In the genomic region with DNA sequence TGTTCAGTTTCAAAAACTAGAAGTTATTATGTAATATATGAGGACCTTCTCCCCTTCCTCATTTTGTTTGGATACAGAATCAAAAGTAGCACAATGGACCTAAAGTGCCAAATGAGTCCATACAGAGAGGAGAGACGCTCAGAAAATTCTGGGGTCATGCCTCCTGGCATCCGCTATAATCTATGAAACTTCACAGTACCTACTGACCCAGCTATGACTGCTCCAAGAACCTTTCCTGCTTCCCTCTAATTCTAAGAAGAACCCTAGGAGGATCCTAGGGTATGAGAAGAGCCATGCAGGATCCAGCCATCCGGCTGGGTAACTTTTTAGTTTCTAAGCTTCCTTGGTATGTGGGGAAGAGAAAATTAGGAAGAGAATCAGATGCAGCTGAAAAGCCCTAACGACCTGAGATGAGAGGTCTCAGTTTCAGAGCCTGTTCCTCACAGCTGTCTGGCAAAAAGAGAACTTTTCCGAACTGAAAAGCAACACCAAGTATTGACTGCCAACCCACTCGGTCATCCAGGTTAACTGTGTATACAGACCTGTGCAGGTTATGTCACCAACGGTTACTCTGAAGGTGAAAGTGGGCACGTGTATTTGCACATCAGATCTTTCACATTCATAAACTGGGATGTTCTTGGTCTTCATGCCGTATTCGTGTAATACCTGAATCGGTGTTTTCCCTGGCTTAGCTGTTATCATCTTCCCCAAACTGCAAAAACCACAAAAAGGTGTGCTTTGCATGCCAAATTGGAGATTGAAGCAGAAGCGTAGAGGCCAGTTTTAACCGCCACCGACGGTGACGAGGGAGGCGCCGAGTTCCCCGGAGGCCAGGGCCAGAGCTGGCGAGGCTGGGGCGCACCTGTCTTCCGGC, we compare ENCODE assay signal across 8 cellular contexts. TPM values are rescaled to one million over a fixed set of nuclear protein-coding genes. Genes with fewer than 3 reads are reported as not detected.
DNase-seq lines count a peak whose midpoint lies in the region; ATAC-seq and TF ChIP-seq lines count a peak whose summit lies in the region.

No MANE protein-coding gene starts in this region.

- peaks cover 22 to 32% of the 10 kb centered on the region in 2 experiments for H3K36me3 ChIP-seq in SK-N-SH (replicated peaks in 1 of 2; ENCODE audit: control insufficient read depth in 1 of 2, insufficient read depth in 2 of 2, low read length in 1 of 2)
- H3K36me3 ChIP-seq in IMR-90 (ENCODE audit: control insufficient read depth, insufficient read depth, low read length), result peaks cover 16% of the 10 kb centered on the region
- H3K36me3 ChIP-seq in liver (ENCODE audit: control insufficient read depth in 4 of 4, insufficient read depth in 3 of 4, low read depth in 1 of 4, low read length in 3 of 4), result peaks cover 0 to 20% (median 18%) of the 10 kb centered on the region in 4 donors
- H3K36me3 ChIP-seq in testis (ENCODE audit: low read depth, missing control alignments), result no peaks in the 10 kb centered on the region

- no peaks in the 10 kb centered on the region for H3K9me3 ChIP-seq in SK-N-SH
- no peaks in the 10 kb centered on the region for H3K9me3 ChIP-seq in IMR-90 (ENCODE audit: control insufficient read depth, insufficient read depth, low read length)
- no peaks in the 10 kb centered on the region for H3K9me3 ChIP-seq in liver (ENCODE audit: control insufficient read depth in 4 of 4, low read length in 3 of 4)
- H3K9me3 ChIP-seq in testis, result no peaks in the 10 kb centered on the region

- peaks cover 54% of the 10 kb centered on the region for H3K79me2 ChIP-seq in SK-N-SH (ENCODE audit: insufficient read depth)

- peak overlapping the region; percentile 99 for H3K4me2 ChIP-seq in SK-N-SH
- peak overlapping the region; percentile 98 for H3K4me2 ChIP-seq in IMR-90 (ENCODE audit: low read depth, low read length)

- TF ChIP-seq CTCF in SK-N-SH (IDR thresholded peaks at IDR 0.05), result no peak
- no peak for TF ChIP-seq CTCF in IMR-90 (conservative IDR thresholded peaks at IDR 0.05; ENCODE audit: low read depth, low read length)
- TF ChIP-seq CTCF in liver (IDR thresholded peaks at IDR 0.05; ENCODE audit: low read depth, low read length, missing input control), result no peak
- TF ChIP-seq CTCF in testis (IDR thresholded peaks at IDR 0.05), result no peak

- in situ Hi-C loops in IMR-90 (cut with MboI; ENCODE audit: low sequenced_read_pairs), result no loop called here

- no peak overlapping the region for H4K5ac ChIP-seq in IMR-90 (ENCODE audit: low read depth, low read length)

- peak overlapping the region; percentile 49; the same call in 1 of the 2 replicates for H3K56ac ChIP-seq in IMR-90 (ENCODE audit: extremely low read depth, insufficient read depth, low read length)

- peak overlapping the region; percentile 6; the same call in 1 of the 2 replicates for H2AK5ac ChIP-seq in IMR-90 (ENCODE audit: low read depth, low read length)

- CTCF ChIA-PET in SK-N-SH (lab: Yijun Ruan, JAX) (interaction anchor here (4.0 kb wide), 1 partner anchor 35 kb away, joined by 22 read pairs; no protein-coding TSS in a partner anchor), IMR-90 (lab: Yijun Ruan, JAX) (no interaction called here)

- H3K4me3 ChIP-seq in SK-N-SH (ENCODE audit: low read depth in 2 of 2, low read length in 1 of 2) (peak overlapping the region; percentile 97 to 100), IMR-90 (ENCODE audit: insufficient read depth, low read depth, low read length) (peak overlapping the region; percentile 86), liver (ENCODE audit: low read depth in 1 of 3, low read length in 3 of 3) (peak overlapping the region; percentile 70 to 90 (median 81)), testis (peak overlapping the region; percentile 76 to 89)

- peak overlapping the region; percentile 66 for H2AK9ac ChIP-seq in IMR-90 (replicated peaks; ENCODE audit: low read depth, low read length, poor library complexity)

- no peak overlapping the region for H2BK20ac ChIP-seq in IMR-90 (ENCODE audit: low read depth, low read length)

- H3K9ac ChIP-seq in SK-N-SH (peak overlapping the region; percentile 96), IMR-90 (ENCODE audit: low read depth, low read length) (peak overlapping the region; percentile 91), liver (ENCODE audit: low read depth in 1 of 2, low read length in 2 of 2) (peak overlapping the region; percentile 48 to 90)

- no peak overlapping the region for H2BK15ac ChIP-seq in IMR-90 (ENCODE audit: low read depth, low read length)

- H3F3A ChIP-seq in SK-N-SH (replicated peaks; ENCODE audit: insufficient read depth), result peaks cover 4% of the 10 kb centered on the region

- H3K4me1 ChIP-seq in SK-N-SH (ENCODE audit: control insufficient read depth in 1 of 2, insufficient read depth in 2 of 2, low read depth in 1 of 2, low read length in 1 of 2), result peaks cover 0 to 22% of the 10 kb centered on the region in 2 experiments; a peak in 2 of 4 replicates
- H3K4me1 ChIP-seq in IMR-90 (ENCODE audit: control insufficient read depth, insufficient read depth, low read length), result peaks cover 6% of the 10 kb centered on the region
- H3K4me1 ChIP-seq in liver (ENCODE audit: control insufficient read depth in 4 of 4, insufficient read depth in 4 of 4, low read length in 3 of 4), result peaks cover 2 to 27% (median 20%) of the 10 kb centered on the region in 4 donors
- H3K4me1 ChIP-seq in testis, result peaks cover 6% of the 10 kb centered on the region

- TF ChIP-seq RAD21 in SK-N-SH (IDR thresholded peaks at IDR 0.05; ENCODE audit: low read length) (no peak), IMR-90 (IDR thresholded peaks at IDR 0.05; ENCODE audit: low read length) (no peak), liver (IDR thresholded peaks at IDR 0.05) (peak; percentile 2 to 19)

- no peak overlapping the region for H2BK120ac ChIP-seq in IMR-90 (ENCODE audit: low read depth, low read length)

- no peak overlapping the region for H3K18ac ChIP-seq in IMR-90 (ENCODE audit: low read depth, low read length)

- H3K27me3 ChIP-seq in SK-N-SH (ENCODE audit: insufficient read depth) (no peaks in the 10 kb centered on the region), IMR-90 (ENCODE audit: control insufficient read depth, insufficient read depth, low read length) (no peaks in the 10 kb centered on the region), liver (ENCODE audit: control insufficient read depth in 4 of 4, insufficient read depth in 4 of 4, low read length in 3 of 4) (no peaks in the 10 kb centered on the region), testis (no peaks in the 10 kb centered on the region)

- no TSS peak for BruUV-seq in IMR-90 (replicated peaks; lab: Mats Ljungman, UMichigan)

- no peaks in the 10 kb centered on the region for H3K9me2 ChIP-seq in SK-N-SH

- peak overlapping the region; percentile 96 for H3K23ac ChIP-seq in IMR-90 (ENCODE audit: low read depth, low read length)

- peaks cover 21 to 34% of the 10 kb centered on the region in 2 experiments for H3K79me1 ChIP-seq in IMR-90 (ENCODE audit: low read depth in 1 of 2, low read length in 2 of 2)

- H3K14ac ChIP-seq in IMR-90 (replicated peaks; ENCODE audit: low read depth, low read length), result peak overlapping the region; percentile 84

- dilution Hi-C loops in IMR-90 (cut with HindIII; ENCODE audit: low sequenced_read_pairs, unreplicated experiment), result no loop called here

- H3K9me1 ChIP-seq in IMR-90 (ENCODE audit: insufficient read depth, low read length), result 0 out of 2 replicates have a peak, but pooled peaks cover 2% of the 10 kb centered on the region

- intact Hi-C loops in IMR-90 (cut with micrococcal nuclease) (loop anchor here (1.0 kb wide), 1 partner anchor 14 kb away; no protein-coding TSS in a partner anchor), testis (cut with DNase I; ENCODE audit: low total_unique reads) (no loop called here), posterior vena cava (cut with DNase I) (no loop called here)

- H3K27ac ChIP-seq in SK-N-SH (ENCODE audit: low read depth in 2 of 2, low read length in 1 of 2), result peak overlapping the region; percentile 91 to 98; a peak in 3 of 4 replicates
- H3K27ac ChIP-seq in IMR-90 (ENCODE audit: insufficient read depth, low read length), result peak overlapping the region; percentile 59
- peak overlapping the region; percentile 99 to 100 for H3K27ac ChIP-seq in liver (ENCODE audit: low read depth in 1 of 2, low read length in 2 of 2)
- H3K27ac ChIP-seq in testis, result peak overlapping the region; percentile 94 to 99

- H2AFZ ChIP-seq in SK-N-SH (ENCODE audit: low read depth), result peak overlapping the region; percentile 64
- H2AFZ ChIP-seq in IMR-90 (replicated peaks; ENCODE audit: low read length, poor library complexity), result peak overlapping the region; percentile 98

- no peak for TF ChIP-seq EP300 in SK-N-SH (IDR thresholded peaks at IDR 0.05; ENCODE audit: borderline replicate concordance in 1 of 2, low read depth in 1 of 2, low read length in 1 of 2)

- no peak overlapping the region for H4K91ac ChIP-seq in IMR-90 (ENCODE audit: insufficient read depth, low read depth, low read length)

- TF ChIP-seq POLR2A in IMR-90 (IDR thresholded peaks at IDR 0.05; ENCODE audit: low read depth, low read length) (no peak), testis (IDR thresholded peaks at IDR 0.05) (no peak)

- no peak for ATAC-seq in SK-N-SH treated with all-trans-retinoic acid at 6 μM for 48 hours
- ATAC-seq in GM21619 (IDR thresholded peaks at IDR 0.05; ENCODE audit: unreplicated experiment), result peak; percentile 44
- ATAC-seq in IMR-90 (ENCODE audit: low read depth), result no peak

- no peak overlapping the region for H2BK5ac ChIP-seq in IMR-90 (ENCODE audit: low read depth, low read length, poor library complexity, severe bottlenecking)

- H4K8ac ChIP-seq in IMR-90 (ENCODE audit: low read depth in 2 of 2, low read length in 2 of 2), result peak overlapping the region in 1 of 2 experiments; percentile 20; a peak in 1 of 4 replicates

- DNase-seq in SK-N-SH (no peak), IMR-90 (peak; percentile 11), astrocyte of the hippocampus (ENCODE audit: low read depth, low spot score) (peak; percentile 25), testis (no peak), posterior vena cava (ENCODE audit: low spot score) (no peak)

- POLR2A ChIA-PET in SK-N-SH (lab: Yijun Ruan, JAX), result interaction anchor here (1.2 to 1.8 kb wide), 2 partner anchors 29 to 36 kb away, joined by 4 to 8 read pairs; no protein-coding TSS in a partner anchor
- POLR2A ChIA-PET in IMR-90 (lab: Charles Lee; ENCODE audit: unreplicated experiment), result no interaction called here

- H4K20me1 ChIP-seq in SK-N-SH (ENCODE audit: insufficient read depth), result peaks cover 21% of the 10 kb centered on the region
- peaks cover 9% of the 10 kb centered on the region; the same call in 1 of the 2 replicates for H4K20me1 ChIP-seq in IMR-90 (ENCODE audit: insufficient read depth, low read length)

- H3K4ac ChIP-seq in IMR-90 (ENCODE audit: low read depth, low read length), result peak overlapping the region; percentile 37; the same call in 1 of the 2 replicates

- WGBS in SK-N-SH (ENCODE audit: low lambda C conversion rate), result 7% methylated on average over 17 of the region's 22 CpGs
- 30% methylated on average over 2 of the region's 22 CpGs; no CpG with 5 or more reads in 1 of the 2 experiments for WGBS in IMR-90 (ENCODE audit: extremely low coverage in 2 of 2, insufficient read length in 1 of 2), 2 experiments
- 2% methylated on average over 22 of the region's 22 CpGs for WGBS in liver
- 2 to 5% methylated on average over 22 of the region's 22 CpGs for WGBS in testis, 2 donors

RNA-seq across cellular contexts. Expression of a gene that starts 1.0 kb away (rescaled TPM):
- polyA plus RNA-seq in SK-N-SH (2012; rRNA removed) (35.7 and 44.3 TPM in 2 replicates), IMR-90 (2012; rRNA removed) (39.5 and 41.7 TPM in 2 replicates), liver (10 to 100 TPM in 1 of 2 donors, 1 to 10 TPM in 1; 8.3 to 13.9 TPM), testis (ENCODE audit: insufficient read depth, low read depth, low replicate concordance) (103 TPM)
- polyA plus RNA-seq in SK-N-SH (2012; cell fraction: cytosol; rRNA removed), result 42.6 and 44.6 TPM in 2 replicates
- polyA plus RNA-seq in SK-N-SH (2012; cell fraction: nucleus; rRNA removed), result 38.9 and 48.6 TPM in 2 replicates
- total RNA-seq in IMR-90 (2012; rRNA removed) (53.6 and 55.5 TPM in 2 replicates), liver (10 to 100 TPM; 12.8 to 28.1 TPM), testis (100 to 1,000 TPM in 1 of 2 donors, 10 to 100 TPM in 1; 87.5 to 108 TPM), posterior vena cava (10 to 100 TPM; 51.0 to 58.9 TPM)
- 9.7 and 29.0 TPM in 2 replicates for polyA plus RNA-seq in IMR-90 (2012; cell fraction: cytosol; rRNA removed)
- 29.1 and 41.4 TPM in 2 replicates for polyA plus RNA-seq in IMR-90 (2012; cell fraction: nucleus; rRNA removed; ENCODE audit: low replicate concordance)

RNA-seq across cellular contexts. Expression of a gene that starts 1.2 kb away (rescaled TPM):
- polyA plus RNA-seq in SK-N-SH (2012; rRNA removed), result 5.3 and 10.8 TPM in 2 replicates
- 1.8 TPM in 2 replicates for polyA plus RNA-seq in SK-N-SH (2012; cell fraction: cytosol; rRNA removed)
- 21.4 and 54.0 TPM in 2 replicates for polyA plus RNA-seq in SK-N-SH (2012; cell fraction: nucleus; rRNA removed)
- 0.28 and 0.72 TPM in 2 replicates for total RNA-seq in IMR-90 (2012; rRNA removed)
- polyA plus RNA-seq in IMR-90 (2012; rRNA removed), result 1.9 and 2.4 TPM in 2 replicates
- polyA plus RNA-seq in IMR-90 (2012; cell fraction: cytosol; rRNA removed), result 0.04 and 0.09 TPM in 2 replicates
- 2.8 and 24.7 TPM in 2 replicates for polyA plus RNA-seq in IMR-90 (2012; cell fraction: nucleus; rRNA removed; ENCODE audit: low replicate concordance)
- 1 to 10 TPM in 1 of 2 donors, under 1 TPM in 1; 0.70 to 2.3 TPM for total RNA-seq in liver
- polyA plus RNA-seq in liver, result 1 to 10 TPM in 1 of 2 donors, under 1 TPM in 1; 0.48 to 2.1 TPM
- 10 to 100 TPM; 20.6 to 31.7 TPM for total RNA-seq in testis
- 61.3 TPM for polyA plus RNA-seq in testis (ENCODE audit: insufficient read depth, low read depth, low replicate concordance)
- total RNA-seq in posterior vena cava, result 1 to 10 TPM; 2.7 to 5.0 TPM

RNA-seq across cellular contexts. Expression of a gene that starts 28.5 kb away (rescaled TPM):
- 34.7 and 35.6 TPM in 2 replicates for polyA plus RNA-seq in SK-N-SH (2012; rRNA removed)
- 50.4 and 59.5 TPM in 2 replicates for polyA plus RNA-seq in SK-N-SH (2012; cell fraction: cytosol; rRNA removed)
- 20.1 and 20.2 TPM in 2 replicates for polyA plus RNA-seq in SK-N-SH (2012; cell fraction: nucleus; rRNA removed)
- 32.6 and 36.9 TPM in 2 replicates for total RNA-seq in IMR-90 (2012; rRNA removed)
- polyA plus RNA-seq in IMR-90 (2012; rRNA removed), result 51.0 and 53.3 TPM in 2 replicates
- 8.0 and 13.7 TPM in 2 replicates for polyA plus RNA-seq in IMR-90 (2012; cell fraction: cytosol; rRNA removed)
- polyA plus RNA-seq in IMR-90 (2012; cell fraction: nucleus; rRNA removed; ENCODE audit: low replicate concordance), result 1.3 and 11.6 TPM in 2 replicates
- total RNA-seq in liver, result 1 to 10 TPM; 4.1 to 5.7 TPM
- 10 to 100 TPM in 1 of 2 donors, 1 to 10 TPM in 1; 2.8 to 10.4 TPM for polyA plus RNA-seq in liver
- 10 to 100 TPM; 10.1 to 25.6 TPM for total RNA-seq in testis
- 27.4 TPM for polyA plus RNA-seq in testis (ENCODE audit: insufficient read depth, low read depth, low replicate concordance)
- 10 to 100 TPM; 15.0 to 30.4 TPM for total RNA-seq in posterior vena cava

RNA-seq across cellular contexts. Expression of a gene that starts 30.3 kb away (rescaled TPM):
- polyA plus RNA-seq in SK-N-SH (2012; rRNA removed) (5.7 and 6.4 TPM in 2 replicates), IMR-90 (2012; rRNA removed) (5.5 and 9.6 TPM in 2 replicates), liver (1 to 10 TPM; 3.6 to 7.1 TPM), testis (ENCODE audit: insufficient read depth, low read depth, low replicate concordance) (58.7 TPM)
- polyA plus RNA-seq in SK-N-SH (2012; cell fraction: cytosol; rRNA removed), result 8.2 and 18.3 TPM in 2 replicates
- polyA plus RNA-seq in SK-N-SH (2012; cell fraction: nucleus; rRNA removed), result 2.0 and 5.1 TPM in 2 replicates
- total RNA-seq in IMR-90 (2012; rRNA removed) (3.9 and 5.0 TPM in 2 replicates), liver (1 to 10 TPM; 5.9 to 6.3 TPM), testis (10 to 100 TPM; 17.8 to 22.8 TPM), posterior vena cava (10 to 100 TPM; 37.2 to 45.1 TPM)
- 0.99 and 1.9 TPM in 2 replicates for polyA plus RNA-seq in IMR-90 (2012; cell fraction: cytosol; rRNA removed)
- polyA plus RNA-seq in IMR-90 (2012; cell fraction: nucleus; rRNA removed; ENCODE audit: low replicate concordance), result 0.47 and 3.1 TPM in 2 replicates

Comparison
In these comparisons a context has a peak if more than half of its experiments do, and no peak if none do; other contexts are left out.
1. DNase-seq: peak in IMR-90 (single experiment) and astrocyte of the hippocampus (single experiment); none in SK-N-SH (single experiment), testis (single experiment) and posterior vena cava (single experiment).
2. Peak in every context shown above with its lines, with median percentiles within 50 percentile points of each other: H3K27ac ChIP-seq, H3K4me3 ChIP-seq and H3K9ac ChIP-seq.